In the genomic region with DNA sequence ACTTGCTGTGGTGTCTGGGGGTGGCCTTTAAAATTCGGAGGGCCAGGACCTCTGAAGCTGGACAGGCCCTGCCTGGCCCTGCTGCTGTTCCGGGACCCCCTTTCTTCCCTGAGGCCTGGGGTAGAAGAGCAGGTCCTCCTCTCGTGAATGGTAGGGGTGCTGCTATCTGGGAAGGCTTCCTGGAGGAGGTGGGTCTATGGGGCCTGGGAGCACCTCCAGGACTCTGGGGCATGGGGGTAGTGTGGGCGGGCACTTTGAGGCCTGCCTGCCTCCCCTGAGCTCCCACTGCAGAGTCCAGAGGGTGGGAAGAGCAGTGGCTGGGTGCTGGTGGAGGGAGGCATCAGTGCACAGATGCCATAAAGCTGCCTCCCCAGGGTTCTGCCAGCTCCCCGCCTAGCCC, we compare ENCODE assay signal across 17 cellular contexts.
"Had no signal": no experiment of that assay in that cellular context is flagged by ENCODE, and none has a peak within 500 bp of the region (broad histone marks: within the 10 kb centered on the region; RNA-seq: fewer than 3 reads in every experiment).

No MANE protein-coding gene starts in this region.

- H3K9ac ChIP-seq: parathyroid adenoma had no signal

- FAIRE-seq: colon had no signal

- H3K79me2 ChIP-seq: parathyroid adenoma had no signal

- H3K27me3 ChIP-seq: breast epithelium, transverse colon, uterus had no signal

- H2AFZ ChIP-seq: parathyroid adenoma had no signal

- H3K9me3 ChIP-seq: breast epithelium, transverse colon, uterus had no signal

- DNase-seq: activated naive CD4-positive, alpha-beta T cell treated with Interleukin-2 at 50 U/mL for 16 hours; activated naive CD8-positive, alpha-beta T cell treated with anti-CD3 and anti-CD28 coated beads for 36 hours; activated T-cell treated with anti-CD3 and anti-CD28 coated beads, Interleukin-2, amount 50 U/mL, for 1 hour; amniotic stem cell; effector memory CD4-positive, alpha-beta T cell; foreskin melanocyte; nephron progenitor cell; stimulated activated CD4-positive, alpha-beta T cell treated with anti-CD3 and anti-CD28 coated beads, Interleukin-12 subunit alpha, Interleukin-12 subunit beta, amount 100 ng/mL, for 4 hours; stimulated activated CD4-positive, alpha-beta T cell treated with anti-CD3 and anti-CD28 coated beads, Interleukin-4, amount 100 ng/mL, for 4 hours; T-cell; transverse colon had no signal

- H3K36me3 ChIP-seq: breast epithelium, transverse colon, uterus had no signal

- ATAC-seq: activated T-helper 17 cell treated with anti-CD3 and anti-CD28 coated beads, Interleukin-2, amount 50 U/mL, for 72 hours; T-cell; WTC11 had no signal

- H3K4me3 ChIP-seq: breast epithelium, transverse colon, uterus had no signal
